ENCODE assay signal across 26 cellular contexts in the genomic region with DNA sequence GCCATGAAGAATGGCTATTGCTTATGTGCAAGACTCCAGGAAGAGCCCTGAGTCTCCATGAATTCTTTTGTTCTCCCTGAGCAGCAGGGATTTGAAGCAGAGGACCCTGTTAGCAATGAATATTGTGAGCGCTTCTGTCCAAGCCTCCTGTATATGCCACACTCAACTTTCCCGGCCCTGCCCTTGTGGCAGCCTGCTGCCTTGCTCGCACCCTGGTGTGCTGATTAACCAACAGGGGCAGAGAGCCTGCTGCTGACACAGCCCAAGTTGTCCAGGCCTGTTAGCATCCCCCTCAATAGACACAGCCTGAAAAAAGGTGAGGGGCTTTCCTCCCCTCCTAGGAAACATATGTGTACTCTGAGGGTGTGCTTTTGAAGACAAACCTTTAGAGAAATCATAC.
"Had no signal": no experiment of that assay in that cellular context is flagged by ENCODE, and none has a peak within 500 bp of the region (broad histone marks: within the 10 kb centered on the region; RNA-seq: fewer than 3 reads in every experiment).

No MANE protein-coding gene starts in this region.

- H3K4me1 ChIP-seq: gastroesophageal sphincter, heart left ventricle, left lung, prostate gland, sigmoid colon, stomach, thyroid gland, vagina had no signal

- H3K4me3 ChIP-seq: dorsolateral prefrontal cortex, gastroesophageal sphincter, heart left ventricle, hepatocyte, left lung, prostate gland, sigmoid colon, stomach, thyroid gland, vagina had no signal

- H3K27ac ChIP-seq: dorsolateral prefrontal cortex, epithelial cell of prostate, gastroesophageal sphincter, heart left ventricle, hepatocyte, left lung, prostate gland, sigmoid colon, stomach, thyroid gland, vagina had no signal

- DNase-seq: dorsolateral prefrontal cortex; effector CD4-positive, alpha-beta T cell; foreskin fibroblast; heart left ventricle; left cardiac atrium; left lung; mesenchymal stem cell; midbrain; naive thymus-derived CD4-positive, alpha-beta T cell; nucleus accumbens; right cardiac atrium; sigmoid colon; stimulated activated CD4-positive, alpha-beta T cell treated with anti-CD3 and anti-CD28 coated beads, Interleukin-2, amount 100 ng/mL, for 24 hours; stimulated activated CD4-positive, alpha-beta T cell treated with anti-CD3 and anti-CD28 coated beads, Interleukin-4, amount 100 ng/mL, for 24 hours; stimulated activated naive CD4-positive, alpha-beta T cell treated with Interleukin-2 at 50 U/mL for 16 hours; stomach; thyroid gland; trophoblast cell had no signal

- FAIRE-seq: islet of Langerhans had no signal

- H3K36me3 ChIP-seq: gastroesophageal sphincter, heart left ventricle, left lung, prostate gland, sigmoid colon, stomach, thyroid gland, vagina had no signal

- H3K27me3 ChIP-seq: dorsolateral prefrontal cortex, gastroesophageal sphincter, heart left ventricle, hepatocyte, left lung, sigmoid colon, stomach, thyroid gland, vagina had no signal

- H2AFZ ChIP-seq: hepatocyte had no signal

- ATAC-seq: esophagus mucosa; gastroesophageal sphincter; heart left ventricle; left cardiac atrium; left lung; naive thymus-derived CD4-positive, alpha-beta T cell; right cardiac atrium; stimulated activated effector memory CD8-positive, alpha-beta T cell treated with anti-CD3 and anti-CD28 coated beads, Interleukin-12 subunit alpha, Interleukin-12 subunit beta, amount 100 ng/mL, for 72 hours had no signal

- H3K9me3 ChIP-seq: gastroesophageal sphincter, heart left ventricle, left lung, prostate gland, sigmoid colon, stomach, thyroid gland, vagina had no signal

- H3K4me2 ChIP-seq: hepatocyte had no signal

- H3K79me2 ChIP-seq: hepatocyte had no signal
